Comparison of ENCODE assay signal across 12 cellular contexts in genomic region chr15:38576837-38577236, GRCh38.
"Had no signal": no experiment of that assay in that cellular context is flagged by ENCODE, and none has a peak within 500 bp of the region (broad histone marks: within the 10 kb centered on the region; RNA-seq: fewer than 3 reads in every experiment).

No MANE protein-coding gene starts in this region.

- H3K27ac ChIP-seq: esophagus muscularis mucosa, parathyroid adenoma had no signal

- H3K36me3 Mint-ChIP-seq: mesothelial cell of epicardium; stimulated activated memory B cell treated with anti-CD40 and anti-IgM and Interleukin-4, amounts not matched to agents 10 μg/mL and 1 μg/mL and 100 μg/mL, for 72 hours had no signal

- H3K4me1 ChIP-seq: esophagus muscularis mucosa, parathyroid adenoma had no signal

- H3K4me3 ChIP-seq: esophagus muscularis mucosa, lung had no signal

- H2AFZ ChIP-seq: parathyroid adenoma had no signal

- H3K27ac Mint-ChIP-seq: mesothelial cell of epicardium; stimulated activated memory B cell treated with anti-CD40 and anti-IgM and Interleukin-4, amounts not matched to agents 10 μg/mL and 1 μg/mL and 100 μg/mL, for 72 hours; T-helper 1 cell treated with Interleukin-12 subunit alpha and Interleukin-12 subunit beta and Interleukin-4 antibody, amounts not matched to agents 30 μg/mL and 1 μg/mL, for 36 hours had no signal

- H3K4me3 Mint-ChIP-seq: mesothelial cell of epicardium; stimulated activated memory B cell treated with anti-CD40 and anti-IgM and Interleukin-4, amounts not matched to agents 10 μg/mL and 1 μg/mL and 100 μg/mL, for 72 hours; T-helper 1 cell treated with Interleukin-12 subunit alpha and Interleukin-12 subunit beta and Interleukin-4 antibody, amounts not matched to agents 30 μg/mL and 1 μg/mL, for 36 hours had no signal

- ATAC-seq: stimulated activated memory B cell treated with anti-CD40 and anti-IgM and Interleukin-4, amounts not matched to agents 10 μg/mL and 1 μg/mL and 100 μg/mL, for 72 hours had no signal

- H3K4me1 Mint-ChIP-seq: mesothelial cell of epicardium; stimulated activated memory B cell treated with anti-CD40 and anti-IgM and Interleukin-4, amounts not matched to agents 10 μg/mL and 1 μg/mL and 100 μg/mL, for 72 hours had no signal

- H3K9me3 Mint-ChIP-seq: stimulated activated memory B cell treated with anti-CD40 and anti-IgM and Interleukin-4, amounts not matched to agents 10 μg/mL and 1 μg/mL and 100 μg/mL, for 72 hours had no signal

- H3K27me3 Mint-ChIP-seq: stimulated activated memory B cell treated with anti-CD40 and anti-IgM and Interleukin-4, amounts not matched to agents 10 μg/mL and 1 μg/mL and 100 μg/mL, for 72 hours had no signal

- H3K36me3 ChIP-seq: esophagus muscularis mucosa had no signal

- DNase-seq: activated naive CD4-positive, alpha-beta T cell treated with Interleukin-2 at 50 U/mL for 16 hours; amniotic stem cell; islet precursor cell; stimulated activated CD4-positive, alpha-beta T cell treated with anti-CD3 and anti-CD28 coated beads, Interleukin-12 subunit alpha, Interleukin-12 subunit beta, amount 100 ng/mL, for 4 hours; substantia nigra; trophoblast cell had no signal

- H3K79me2 ChIP-seq: parathyroid adenoma had no signal

- H3K9ac ChIP-seq: parathyroid adenoma had no signal
